In the genomic region with DNA sequence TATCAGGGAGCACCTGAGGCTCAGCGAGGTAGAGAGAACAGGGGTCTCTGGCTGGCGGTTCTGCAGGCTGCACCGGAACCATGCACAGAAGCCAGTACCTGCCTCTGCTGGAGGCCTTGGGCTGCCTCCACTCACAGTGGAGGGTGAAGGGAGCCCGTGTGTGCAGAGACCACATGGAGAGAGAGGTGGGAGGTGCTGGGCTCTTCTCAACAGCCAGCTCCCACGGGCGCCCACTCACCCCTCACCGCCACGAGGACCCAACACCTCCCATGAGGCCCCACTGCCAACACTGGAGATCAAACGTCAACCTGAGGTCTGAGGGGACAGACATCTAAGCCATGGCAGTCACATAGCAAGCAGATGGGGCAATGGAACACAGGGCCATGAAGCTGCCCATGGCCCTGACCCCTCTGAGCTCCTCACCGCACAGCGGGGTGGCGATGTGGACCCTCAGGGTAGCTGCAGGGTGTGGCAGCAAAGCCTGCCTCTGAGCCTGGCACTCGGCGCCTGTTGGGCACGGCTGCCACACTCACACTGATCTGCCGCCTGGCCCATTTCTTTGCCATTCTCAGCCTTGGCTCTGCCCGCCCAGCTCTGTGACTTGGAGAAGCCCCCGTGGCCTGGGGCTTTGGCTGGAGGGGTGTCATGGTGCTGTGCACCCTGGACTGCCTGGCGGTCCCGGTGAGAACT, we compare ENCODE assay signal across 20 cellular contexts. TPM values are rescaled to one million over a fixed set of nuclear protein-coding genes. Genes with fewer than 3 reads are reported as not detected.
DNase-seq lines count a peak whose midpoint lies in the region; ATAC-seq, FAIRE-seq and TF ChIP-seq lines count a peak whose summit lies in the region.
"Had no signal": no experiment of that assay in that cellular context is flagged by ENCODE, and none has a peak within 500 bp of the region (broad histone marks: within the 10 kb centered on the region; RNA-seq: fewer than 3 reads in every experiment).

No MANE protein-coding gene starts in this region.

- FAIRE-seq in H1 (lab: Jason Lieb, UNC), result no peak
- FAIRE-seq: A204.1, GM12878 had no signal

- POLR2A ChIA-PET in H1 (lab: Charles Lee; ENCODE audit: partially characterized antibody), result interaction anchor here (0.6 kb wide), 1 partner anchor 621 kb away, joined by 4 read pairs; no protein-coding TSS in a partner anchor
- POLR2A ChIA-PET in activated CD4-positive, alpha-beta T cell treated with anti-CD3 and anti-CD28 coated beads, Interleukin-2, amount 10 ng/mL, durations not matched to agents 7 days and 5 days (lab: Charles Lee), result no interaction called here

- H3K36me3 ChIP-seq in right atrium auricular region (no peaks in the 10 kb centered on the region), H1 (ENCODE audit: control insufficient read depth in 2 of 4, insufficient read depth in 4 of 4, low read length in 3 of 4) (no peaks in the 10 kb centered on the region), neuronal stem cell (replicated peaks in 1 of 2; ENCODE audit: control insufficient read depth in 2 of 2, insufficient read depth in 2 of 2, low read length in 2 of 2) (no peaks in the 10 kb centered on the region)
- H3K36me3 ChIP-seq: BE2C, HAP-1 had no signal

- H3K18ac ChIP-seq in H1 (ENCODE audit: extremely low read depth, low read length) (no peak overlapping the region), neuronal stem cell (ENCODE audit: low read length) (peak overlapping the region; percentile 89)

- CTCF ChIA-PET in H1 (lab: Charles Lee; ENCODE audit: partially characterized antibody), result interaction anchor here (0.6 to 3.0 kb wide), 10 partner anchors 9 to 131 kb away, joined by 3 to 11 read pairs (median 4); no protein-coding TSS in a partner anchor
- CTCF ChIA-PET in activated CD4-positive, alpha-beta T cell treated with anti-CD3 and anti-CD28 coated beads, Interleukin-2, amount 10 ng/mL, durations not matched to agents 7 days and 5 days (lab: Charles Lee), result no interaction called here

- no peak for TF ChIP-seq POLR2A in H1 (IDR thresholded peaks at IDR 0.05; ENCODE audit: control extremely low read depth in 1 of 2, low read depth in 2 of 2, low read length in 2 of 2)

- TF ChIP-seq CTCF in right atrium auricular region (IDR thresholded peaks at IDR 0.05) (no peak), H1 (IDR thresholded peaks at IDR 0.05; ENCODE audit: control extremely low read depth in 1 of 3, insufficient read depth in 1 of 3, low read depth in 1 of 3, low read length in 3 of 3) (no peak)

- no peak overlapping the region for H4K91ac ChIP-seq in H1 (replicated peaks; ENCODE audit: insufficient read length, low read length)
- H4K91ac ChIP-seq in neuronal stem cell (ENCODE audit: low read depth, low read length, poor library complexity), result no peak overlapping the region

- H3K79me2 ChIP-seq in H1 (ENCODE audit: control insufficient read depth in 1 of 2, insufficient read depth in 2 of 2, low read length in 2 of 2), result no peaks in the 10 kb centered on the region

- intact Hi-C loops in right cardiac atrium (cut with DNase I), result no loop called here

- no peak overlapping the region for H3K14ac ChIP-seq in H1 (ENCODE audit: insufficient read length)
- peak overlapping the region; percentile 11 for H3K14ac ChIP-seq in neuronal stem cell (ENCODE audit: low read length)

- H4K5ac ChIP-seq in H1 (ENCODE audit: insufficient read length, low read depth, low read length), result no peak overlapping the region

- H3K9ac ChIP-seq in H1 (replicated peaks in 1 of 4; ENCODE audit: extremely low read depth in 1 of 4, low read depth in 3 of 4, low read length in 3 of 4) (no peak overlapping the region), neuronal stem cell (ENCODE audit: low read depth, low read length, poor library complexity) (no peak overlapping the region)

- no peak overlapping the region for H3K4me3 Mint-ChIP-seq in activated CD4-positive, alpha-beta T cell treated with anti-CD3 and anti-CD28 coated beads, Interleukin-2, amount 10 ng/mL, durations not matched to agents 7 days and 5 days
- H3K4me3 Mint-ChIP-seq: CD4-positive, CD25-positive, alpha-beta regulatory T cell; CD8-positive, alpha-beta memory T cell had no signal

- no peak overlapping the region for H2BK12ac ChIP-seq in H1 (ENCODE audit: low read depth, low read length)
- peak overlapping the region; percentile 99 for H2BK12ac ChIP-seq in neuronal stem cell (ENCODE audit: low read length)

- H3K27ac ChIP-seq in right cardiac atrium (ENCODE audit: low read length), result no peak overlapping the region
- H3K27ac ChIP-seq in right atrium auricular region, result no peak overlapping the region
- H3K27ac ChIP-seq in H1 (ENCODE audit: low read depth, low read length), result no peak overlapping the region
- H3K27ac ChIP-seq in neuronal stem cell (replicated peaks; ENCODE audit: low read length), result no peak overlapping the region
- H3K27ac ChIP-seq: HL-60 had no signal

- no peaks in the 10 kb centered on the region for H4K20me1 ChIP-seq in H1 (replicated peaks in 1 of 2; ENCODE audit: control insufficient read depth in 1 of 2, insufficient read depth in 2 of 2, low read length in 2 of 2)

- H3K4me1 ChIP-seq in right cardiac atrium (ENCODE audit: control insufficient read depth, insufficient read depth, low read length), result no peaks in the 10 kb centered on the region
- H3K4me1 ChIP-seq in right atrium auricular region, result no peaks in the 10 kb centered on the region
- peaks cover 0 to 2% (median under 1%) of the 10 kb centered on the region in 4 experiments; a peak in 3 of 7 replicates for H3K4me1 ChIP-seq in H1 (replicated peaks in 1 of 4; ENCODE audit: control insufficient read depth in 3 of 4, insufficient read depth in 4 of 4, low read length in 3 of 4)
- H3K4me1 ChIP-seq in neuronal stem cell (ENCODE audit: control insufficient read depth in 2 of 2, insufficient read depth in 1 of 2, low read depth in 1 of 2, low read length in 2 of 2), result peaks cover 0 to 7% of the 10 kb centered on the region in 2 donors
- H3K4me1 ChIP-seq: HAP-1 had no signal

- 0 out of 2 replicates have a peak overlapping the region, but pooled peaks have one; percentile 72 for H2BK15ac ChIP-seq in H1 (ENCODE audit: low read length)
- H2BK15ac ChIP-seq in neuronal stem cell (ENCODE audit: low read length), result peak overlapping the region; percentile 97

- H3K9me3 Mint-ChIP-seq in activated CD4-positive, alpha-beta T cell treated with anti-CD3 and anti-CD28 coated beads, Interleukin-2, amount 10 ng/mL, durations not matched to agents 7 days and 5 days, result no peaks in the 10 kb centered on the region
- H3K9me3 Mint-ChIP-seq: CD8-positive, alpha-beta memory T cell had no signal

- peak in 1 of 2 experiments; percentile 42; a peak in 1 of 3 replicates for TF ChIP-seq EP300 in H1 (IDR thresholded peaks at IDR 0.05; ENCODE audit: borderline replicate concordance in 1 of 2, low read depth in 2 of 2, low read length in 2 of 2)

- no peak overlapping the region for H2BK20ac ChIP-seq in H1 (ENCODE audit: low read length)

- no peak for TF ChIP-seq RAD21 in H1 (IDR thresholded peaks at IDR 0.05 in 1 of 2, conservative IDR thresholded peaks at IDR 0.05 in 1 of 2; ENCODE audit: low read depth in 2 of 2, low read length in 2 of 2)

- no peak for ATAC-seq in right cardiac atrium
- ATAC-seq: GM12878 had no signal

- 81% methylated on average over 20 of the region's 20 CpGs for WGBS in right cardiac atrium
- WGBS in H1 (ENCODE audit: extremely low coverage in 1 of 2, insufficient coverage in 1 of 2, insufficient read length in 1 of 2, insufficient replicate concordance in 2 of 2, low coverage in 1 of 2, low lambda C conversion rate in 2 of 2, missing lambda C conversion rate in 1 of 2), 2 experiments, result 90% methylated on average over 20 of the region's 20 CpGs; no CpG with 5 or more reads in 1 of the 2 experiments
- WGBS in neuronal stem cell (ENCODE audit: extremely low coverage in 2 of 2, insufficient read length in 2 of 2, insufficient replicate concordance in 1 of 2), 2 donors, result no CpG with 5 or more reads among the region's 20 CpGs

- peak in 2 of 3 donors; percentile 26 to 38 for DNase-seq in right cardiac atrium
- no peak for DNase-seq in right atrium auricular region (ENCODE audit: low spot score)
- DNase-seq in H1 (ENCODE audit: low read depth in 1 of 2, low spot score in 2 of 2), result no peak
- DNase-seq in neuronal stem cell (ENCODE audit: low spot score), result no peak
- DNase-seq in activated CD4-positive, alpha-beta T cell treated with anti-CD3 and anti-CD28 coated beads, Interleukin-2, amount 10 ng/mL, durations not matched to agents 7 days and 5 days, result no peak
- no peak for DNase-seq in RPMI8226
- DNase-seq: ACHN; C1 segment of cervical spinal cord; CD4-positive, CD25-positive, alpha-beta regulatory T cell; CD8-positive, alpha-beta memory T cell; COR-L47; DMS 273 treated with DMSO at 0.1 percent for 48 hours; DMS53; DND-41; EL had no signal

- H3K79me1 ChIP-seq in H1 (ENCODE audit: low read depth, low read length), result no peaks in the 10 kb centered on the region
- no peaks in the 10 kb centered on the region for H3K79me1 ChIP-seq in neuronal stem cell (ENCODE audit: low read depth, low read length)

- H3K4me1 Mint-ChIP-seq in activated CD4-positive, alpha-beta T cell treated with anti-CD3 and anti-CD28 coated beads, Interleukin-2, amount 10 ng/mL, durations not matched to agents 7 days and 5 days, result no peaks in the 10 kb centered on the region
- H3K4me1 Mint-ChIP-seq: CD4-positive, CD25-positive, alpha-beta regulatory T cell; CD8-positive, alpha-beta memory T cell had no signal

- no peaks in the 10 kb centered on the region for H3K27me3 ChIP-seq in right cardiac atrium (ENCODE audit: control insufficient read depth, insufficient read depth)
- no peaks in the 10 kb centered on the region for H3K27me3 ChIP-seq in right atrium auricular region
- H3K27me3 ChIP-seq in H1 (replicated peaks in 1 of 4; ENCODE audit: control insufficient read depth in 3 of 4, extremely low read depth in 1 of 4, insufficient read depth in 3 of 4, low read length in 3 of 4), result peaks cover 0 to 2% (median 0%) of the 10 kb centered on the region in 4 experiments; a peak in 1 of 7 replicates
- H3K27me3 ChIP-seq in neuronal stem cell (ENCODE audit: control insufficient read depth in 3 of 3, insufficient read depth in 3 of 3, low read depth in 1 of 3, low read length in 3 of 3), result peaks cover 0 to 21% (median 0%) of the 10 kb centered on the region in 3 experiments
- H3K27me3 ChIP-seq: BE2C had no signal

- 0 out of 2 replicates have a peak, but pooled peaks cover 3% of the 10 kb centered on the region for H3K23me2 ChIP-seq in H1 (ENCODE audit: low read depth, low read length)

- H3K23ac ChIP-seq in H1 (ENCODE audit: insufficient read length), result no peak overlapping the region
- H3K23ac ChIP-seq in neuronal stem cell (ENCODE audit: low read depth, low read length, poor library complexity), result peak overlapping the region; percentile 21

- H3K4me3 ChIP-seq in right cardiac atrium (ENCODE audit: low read length), result no peak overlapping the region
- H3K4me3 ChIP-seq in right atrium auricular region, result no peak overlapping the region
- no peak overlapping the region for H3K4me3 ChIP-seq in H1 (ENCODE audit: extremely low read depth in 1 of 4, insufficient read depth in 2 of 4, low read depth in 3 of 4, low read length in 4 of 4)
- no peak overlapping the region for H3K4me3 ChIP-seq in neuronal stem cell (ENCODE audit: low read length in 2 of 2)
- H3K4me3 ChIP-seq: GM12878, HAP-1 had no signal

- H3K4me2 ChIP-seq in H1 (ENCODE audit: insufficient read depth in 1 of 2, low read depth in 2 of 2, low read length in 2 of 2) (no peak overlapping the region), neuronal stem cell (ENCODE audit: insufficient read depth, low read length, poor library complexity, severe bottlenecking) (no peak overlapping the region)

- H3K4ac ChIP-seq in H1 (replicated peaks; ENCODE audit: insufficient read length, low read depth, low read length), result no peak overlapping the region
- peak overlapping the region; percentile 39 for H3K4ac ChIP-seq in neuronal stem cell (ENCODE audit: low read length)

- no peak overlapping the region for H3K27ac Mint-ChIP-seq in activated CD4-positive, alpha-beta T cell treated with anti-CD3 and anti-CD28 coated beads, Interleukin-2, amount 10 ng/mL, durations not matched to agents 7 days and 5 days
- H3K27ac Mint-ChIP-seq: CD4-positive, CD25-positive, alpha-beta regulatory T cell; CD8-positive, alpha-beta memory T cell had no signal

- H3K56ac ChIP-seq in H1 (replicated peaks; ENCODE audit: insufficient read length, low read depth, low read length), result no peak overlapping the region

- H4K8ac ChIP-seq in H1 (ENCODE audit: extremely low read depth, insufficient read depth, low read length), result no peak overlapping the region
- no peak overlapping the region for H4K8ac ChIP-seq in neuronal stem cell (ENCODE audit: low read depth, low read length)

- H2AFZ ChIP-seq in H1 (ENCODE audit: low read length) (no peak overlapping the region), neuronal stem cell (ENCODE audit: low read length) (no peak overlapping the region)

- H3K9me3 ChIP-seq in right cardiac atrium (ENCODE audit: control insufficient read depth, low read length) (no peaks in the 10 kb centered on the region), right atrium auricular region (no peaks in the 10 kb centered on the region), H1 (ENCODE audit: insufficient read depth in 2 of 2, low read depth in 1 of 2, low read length in 1 of 2) (peaks cover 0 to 6% of the 10 kb centered on the region in 2 experiments; a peak in 2 of 4 replicates), neuronal stem cell (replicated peaks in 1 of 2; ENCODE audit: control insufficient read depth in 2 of 2, insufficient read depth in 1 of 2, low read depth in 1 of 2, low read length in 2 of 2) (peaks cover 0 to 3% of the 10 kb centered on the region in 2 donors)
- H3K9me3 ChIP-seq: BE2C, HAP-1 had no signal

- H2BK5ac ChIP-seq in H1 (ENCODE audit: low read depth, low read length) (no peak overlapping the region), neuronal stem cell (ENCODE audit: low read length) (peak overlapping the region; percentile 67)

- H3K36me3 Mint-ChIP-seq in activated CD4-positive, alpha-beta T cell treated with anti-CD3 and anti-CD28 coated beads, Interleukin-2, amount 10 ng/mL, durations not matched to agents 7 days and 5 days (ENCODE audit: low read depth), result no peaks in the 10 kb centered on the region
- H3K36me3 Mint-ChIP-seq: CD4-positive, CD25-positive, alpha-beta regulatory T cell; CD8-positive, alpha-beta memory T cell had no signal

- peaks cover 8% of the 10 kb centered on the region for H3K27me3 Mint-ChIP-seq in activated CD4-positive, alpha-beta T cell treated with anti-CD3 and anti-CD28 coated beads, Interleukin-2, amount 10 ng/mL, durations not matched to agents 7 days and 5 days

- H2BK120ac ChIP-seq in H1 (replicated peaks; ENCODE audit: low read depth, low read length), result no peak overlapping the region
- H2BK120ac ChIP-seq in neuronal stem cell (ENCODE audit: low read depth, low read length), result peak overlapping the region; percentile 47

- no peak overlapping the region for H2AK5ac ChIP-seq in H1 (ENCODE audit: low read depth, low read length)
- H2AK5ac ChIP-seq in neuronal stem cell (ENCODE audit: low read depth, low read length), result peak overlapping the region; percentile 98

RNA-seq across cellular contexts. Expression of a gene that starts 44.8 kb away (rescaled TPM):
- 1 to 10 TPM; 3.0 to 4.6 (median 3.5) TPM for total RNA-seq in right cardiac atrium
- 4.8 TPM for polyA plus RNA-seq in right cardiac atrium
- total RNA-seq in right atrium auricular region, result 1 to 10 TPM; 2.6 to 3.1 TPM
- total RNA-seq in H1 (2021; fragmentation: NEBNext Ultra II Directional; extraction: Animal tissue kit (Norgen Biotek cat#: 25700)), result 13.8 and 14.8 TPM in 2 replicates
- 14.6 and 27.3 TPM in 2 replicates for polyA plus RNA-seq in H1 (2011; rRNA removed)
- polyA plus RNA-seq in H1 (2011; cell fraction: cytosol; rRNA removed), result 15.1 TPM
- polyA plus RNA-seq in H1 (2011; cell fraction: nucleus; rRNA removed), result 35.4 TPM
- polyA plus RNA-seq in H1 (2012, experiment 1 of 2), result 4.8 to 12.3 TPM (median 11.4 TPM) in 4 replicates
- 5.9 TPM for polyA plus RNA-seq in H1 (2012, experiment 2 of 2)
- 9.6 TPM for polyA plus RNA-seq in H1 (2013, experiment 1 of 2)
- 8.5 TPM for polyA plus RNA-seq in H1 (2013, experiment 2 of 2)
- polyA minus RNA-seq in H1 (2011; rRNA and poly(A)+ RNA removed), result 10.0 and 12.3 TPM in 2 replicates
- 11.6 TPM for polyA minus RNA-seq in H1 (2011; cell fraction: cytosol; rRNA and poly(A)+ RNA removed)
- polyA minus RNA-seq in H1 (2011; cell fraction: nucleus; rRNA and poly(A)+ RNA removed), result 16.3 TPM
- polyA plus RNA-seq in neuronal stem cell (2013, experiment 1 of 2), result 7.7 TPM
- 7.2 TPM for polyA plus RNA-seq in neuronal stem cell (2013, experiment 2 of 2)
- total RNA-seq in activated CD4-positive, alpha-beta T cell treated with anti-CD3 and anti-CD28 coated beads, Interleukin-2, amount 10 ng/mL, durations not matched to agents 7 days and 5 days, result not detected
- total RNA-seq: CD4-positive, CD25-positive, alpha-beta regulatory T cell; CD8-positive, alpha-beta memory T cell had no signal
- polyA plus RNA-seq: CD4-positive, CD25-positive, alpha-beta regulatory T cell; CD8-positive, alpha-beta memory T cell; GM12878 had no signal

Comparison
In these comparisons a context has a peak if more than half of its experiments do, and no peak if none do; other contexts are left out.
1. DNase-seq: peak in right cardiac atrium (2 of 3); none in right atrium auricular region (single experiment), H1 (0 of 2), neuronal stem cell (single experiment), activated CD4-positive, alpha-beta T cell treated with anti-CD3 and anti-CD28 coated beads, Interleukin-2, amount 10 ng/mL, durations not matched to agents 7 days and 5 days (single experiment) and RPMI8226 (single experiment).